In genomic region chrY:19744381-19745378, GRCh38 we compare ENCODE assay signal across 9 cellular contexts. TPM values are rescaled to one million over a fixed set of nuclear protein-coding genes. Genes with fewer than 3 reads are reported as not detected.
DNase-seq lines count a peak whose midpoint lies in the region; ATAC-seq, FAIRE-seq and TF ChIP-seq lines count a peak whose summit lies in the region.
"Had no signal": no experiment of that assay in that cellular context is flagged by ENCODE, and none has a peak within 500 bp of the region (broad histone marks: within the 10 kb centered on the region; RNA-seq: fewer than 3 reads in every experiment).

Gene KDM5D, minus strand, starts transcription at chrY:19744726. Its CDS starts 192 bp downstream, at chrY:19744534.

- in situ Hi-C loops in transverse colon (cut with MboI; ENCODE audit: low pct_ligation_motif_present in 1 of 4, low pct_unique_long_range_greater_than_20kb in 1 of 4, low sequenced_read_pairs in 3 of 4) = loop anchor here in 2 of 4 donors (10.0 to 25.0 kb wide), 2 partner anchors 180 to 207 kb away; no protein-coding TSS in a partner anchor

- no peak for TF ChIP-seq CTCF in transverse colon (IDR thresholded peaks at IDR 0.05)

- no peak for TF ChIP-seq EP300 in transverse colon (IDR thresholded peaks at IDR 0.05; ENCODE audit: low read depth)

- no CpG with 5 or more reads among the region's 52 CpGs for WGBS in transverse colon (ENCODE audit: low coverage in 1 of 2), 2 donors

- peak within 1 kb of the TSS in 2 of 4 donors; percentile 57 to 65 for H3K4me3 ChIP-seq in transverse colon

- intact Hi-C loops in transverse colon (cut with DNase I; ENCODE audit: low total_unique reads) = no loop called here

- H3K36me3 ChIP-seq in transverse colon = no peaks in the 10 kb centered on the region

- no peak for ATAC-seq in GM21529 (IDR thresholded peaks at IDR 0.05; ENCODE audit: unreplicated experiment)

- FAIRE-seq in GM12891 (lab: Jason Lieb, UNC) = peak; percentile 35

- no peaks in the 10 kb centered on the region for H3K27me3 ChIP-seq in transverse colon

- TF ChIP-seq POLR2A in GM12891 (IDR thresholded peaks at IDR 0.05; ENCODE audit: low read depth, low read length) (peak; percentile 44), transverse colon (IDR thresholded peaks at IDR 0.05) (no peak)

- peaks cover 0 to 6% (median 0%) of the 10 kb centered on the region in 4 donors for H3K4me1 ChIP-seq in transverse colon

- peak; percentile 3 for DNase-seq in GM12891 (ENCODE audit: insufficient read length, low spot score)
- peak; percentile 67 for DNase-seq in HS-27A (ENCODE audit: low read depth)
- DNase-seq in activated CD4-positive, alpha-beta T cell treated with anti-CD3 and anti-CD28 coated beads, Interleukin-2, amount 50 U/mL, for 24 hours (ENCODE audit: low read depth in 1 of 2, low spot score in 1 of 2) = peak; percentile 21 to 47
- peak; percentile 66 for DNase-seq in glomerular visceral epithelial cell (ENCODE audit: extremely low spot score)
- DNase-seq in stimulated activated CD4-positive, alpha-beta T cell treated with anti-CD3 and anti-CD28 coated beads, Interleukin-2, amount 100 ng/mL, for 24 hours = peak; percentile 59 to 67
- no peak for DNase-seq in NCI-H2081 (lab: John Stamatoyannopoulos, UW)
- DNase-seq in transverse colon = no peak

- H3K9me3 ChIP-seq in transverse colon = no peaks in the 10 kb centered on the region

- H3K27ac ChIP-seq in transverse colon = peak within 1 kb of the TSS in 2 of 4 donors; percentile 90 to 91
- H3K27ac ChIP-seq: KMS-11 had no signal

TF ChIP-seq in GM12891, 5 proteins besides CTCF, POLR2A, EP300 and RAD21:
- TF ChIP-seq POU2F2 (IDR thresholded peaks at IDR 0.05; ENCODE audit: low read depth, low read length) (no peak), SPI1 (IDR thresholded peaks at IDR 0.05; ENCODE audit: low read depth, low read length) (no peak), PAX5 (IDR thresholded peaks at IDR 0.05; ENCODE audit: insufficient read depth, low read length, severe bottlenecking) (no peak), TAF1 (IDR thresholded peaks at IDR 0.05; ENCODE audit: low read depth, low read length) (peak; percentile 77; the same call in 1 of the 2 replicates), POLR2AphosphoS5 (IDR thresholded peaks at IDR 0.05; ENCODE audit: low read depth, low read length) (no peak; the same call in 1 of the 2 replicates)

RNA-seq across cellular contexts. Expression of gene KDM5D, which starts in this region (rescaled TPM):
- polyA plus RNA-seq in GM12891 (2012; ENCODE audit: low read depth, missing spikeins) = 14.2 TPM
- 10 to 100 TPM in 2 of 4 donors, not detected in 2; 47.9 to 56.9 TPM for total RNA-seq in transverse colon

Comparison
In these comparisons a context has a peak if more than half of its experiments do, and no peak if none do; other contexts are left out.
1. DNase-seq: peak in GM12891 (single experiment), HS-27A (single experiment), activated CD4-positive, alpha-beta T cell treated with anti-CD3 and anti-CD28 coated beads, Interleukin-2, amount 50 U/mL, for 24 hours (2 of 2), glomerular visceral epithelial cell (single experiment) and stimulated activated CD4-positive, alpha-beta T cell treated with anti-CD3 and anti-CD28 coated beads, Interleukin-2, amount 100 ng/mL, for 24 hours (2 of 2); none in NCI-H2081 (0 of 2) and transverse colon (single experiment).